In genomic region chr4:8215641-8216442, GRCh38 we compare ENCODE assay signal across 23 cellular contexts. TPM values are rescaled to one million over a fixed set of nuclear protein-coding genes. Genes with fewer than 3 reads are reported as not detected.
"Had no signal": no experiment of that assay in that cellular context is flagged by ENCODE, and none has a peak within 500 bp of the region (broad histone marks: within the 10 kb centered on the region; RNA-seq: fewer than 3 reads in every experiment).

No MANE protein-coding gene starts in this region.

- H3K9me3 Mint-ChIP-seq: activated CD4-positive, alpha-beta memory T cell treated with anti-CD3 and anti-CD28 coated beads, Interleukin-2, amount 10 ng/mL, durations not matched to agents 7 days and 5 days; activated naive CD4-positive, alpha-beta T cell treated with anti-CD3 and anti-CD28 coated beads, Interleukin-2, amount 10 ng/mL, durations not matched to agents 7 days and 5 days; activated naive CD8-positive, alpha-beta T cell treated with anti-CD3 and anti-CD28 coated beads for 36 hours; activated T-cell treated with anti-CD3 and anti-CD28 coated beads, Interleukin-2, amount 50 U/mL, for 72 hours; activated T-helper 2 cell treated with anti-CD3 and anti-CD28 coated beads, Interferon-gamma antibody, Interleukin-2, Interleukin-4, amounts not matched to agents 10 μg/mL and 5 μg/mL and 100 μg/mL, durations not matched to agents 14 hours and 24 hours and 36 hours had no signal

- H3K27ac ChIP-seq: SJCRH30, WERI-Rb-1 had no signal

- H3K27me3 Mint-ChIP-seq: activated CD4-positive, alpha-beta memory T cell treated with anti-CD3 and anti-CD28 coated beads, Interleukin-2, amount 10 ng/mL, durations not matched to agents 7 days and 5 days; activated CD4-positive, alpha-beta T cell treated with anti-CD3 and anti-CD28 coated beads for 36 hours; activated naive CD4-positive, alpha-beta T cell treated with anti-CD3 and anti-CD28 coated beads, Interleukin-2, amount 10 ng/mL, durations not matched to agents 7 days and 5 days; activated naive CD8-positive, alpha-beta T cell treated with anti-CD3 and anti-CD28 coated beads for 36 hours had no signal

- H3K27ac Mint-ChIP-seq: activated CD4-positive, alpha-beta memory T cell treated with anti-CD3 and anti-CD28 coated beads, Interleukin-2, amount 10 ng/mL, durations not matched to agents 7 days and 5 days; activated CD4-positive, alpha-beta T cell treated with anti-CD3 and anti-CD28 coated beads for 36 hours; activated naive CD4-positive, alpha-beta T cell treated with anti-CD3 and anti-CD28 coated beads, Interleukin-2, amount 10 ng/mL, durations not matched to agents 7 days and 5 days; activated naive CD8-positive, alpha-beta T cell treated with anti-CD3 and anti-CD28 coated beads for 36 hours; activated T-cell treated with anti-CD3 and anti-CD28 coated beads, Interleukin-2, amount 50 U/mL, for 72 hours; activated T-helper 2 cell treated with anti-CD3 and anti-CD28 coated beads, Interferon-gamma antibody, Interleukin-2, Interleukin-4, amounts not matched to agents 10 μg/mL and 5 μg/mL and 100 μg/mL, durations not matched to agents 14 hours and 24 hours and 36 hours had no signal

- H3K36me3 ChIP-seq: WERI-Rb-1 had no signal

- DNase-seq: activated CD4-positive, alpha-beta memory T cell treated with anti-CD3 and anti-CD28 coated beads, Interleukin-2, amount 10 ng/mL, durations not matched to agents 7 days and 5 days; activated CD4-positive, alpha-beta T cell treated with anti-CD3 and anti-CD28 coated beads for 36 hours; activated CD4-positive, alpha-beta T cell treated with anti-CD3 and anti-CD28 coated beads, Interleukin-2, amount 50 U/mL, for 1 hour; activated gamma-delta T cell treated with Interleukin-2 at 50 U/mL for 16 hours; activated naive CD4-positive, alpha-beta T cell treated with anti-CD3 and anti-CD28 coated beads, Interleukin-2, amount 10 ng/mL, durations not matched to agents 7 days and 5 days; activated naive CD8-positive, alpha-beta T cell treated with anti-CD3 and anti-CD28 coated beads for 36 hours; activated T-cell treated with anti-CD3 and anti-CD28 coated beads, Interleukin-2, amount 50 U/mL, for 72 hours; KBM-7; NCI-H1048; NCI-H1930; NCI-H2171; NCI-H2227 treated with DMSO at 0.1 percent for 48 hours; NCI-H446 treated with DMSO at 0.1 percent for 48 hours; NCI-H526; SJCRH30; SK-N-SH; T-helper 1 cell; WERI-Rb-1 had no signal

- H3K9ac ChIP-seq: SK-N-SH had no signal

- H3K4me3 Mint-ChIP-seq: activated CD4-positive, alpha-beta memory T cell treated with anti-CD3 and anti-CD28 coated beads, Interleukin-2, amount 10 ng/mL, durations not matched to agents 7 days and 5 days; activated CD4-positive, alpha-beta T cell treated with anti-CD3 and anti-CD28 coated beads for 36 hours; activated naive CD4-positive, alpha-beta T cell treated with anti-CD3 and anti-CD28 coated beads, Interleukin-2, amount 10 ng/mL, durations not matched to agents 7 days and 5 days; activated naive CD8-positive, alpha-beta T cell treated with anti-CD3 and anti-CD28 coated beads for 36 hours; activated T-cell treated with anti-CD3 and anti-CD28 coated beads, Interleukin-2, amount 50 U/mL, for 72 hours had no signal

- H3K4me3 ChIP-seq: SJCRH30 had no signal

- H3K36me3 Mint-ChIP-seq: activated naive CD4-positive, alpha-beta T cell treated with anti-CD3 and anti-CD28 coated beads, Interleukin-2, amount 10 ng/mL, durations not matched to agents 7 days and 5 days; activated naive CD8-positive, alpha-beta T cell treated with anti-CD3 and anti-CD28 coated beads for 36 hours had no signal

- H3K4me2 ChIP-seq: SK-N-SH had no signal

- H3K27me3 ChIP-seq: SJCRH30 had no signal

- ATAC-seq: activated CD4-positive, alpha-beta T cell treated with anti-CD3 and anti-CD28 coated beads for 36 hours; activated T-cell treated with anti-CD3 and anti-CD28 coated beads, Interleukin-2, amount 50 U/mL, for 72 hours had no signal

- H3K9me3 ChIP-seq: SJCRH30, SK-N-SH had no signal

RNA-seq across cellular contexts. Expression of gene HTRA3, which starts 53.7 kb away (rescaled TPM):
- total RNA-seq: activated CD4-positive, alpha-beta memory T cell treated with anti-CD3 and anti-CD28 coated beads, Interleukin-2, amount 10 ng/mL, durations not matched to agents 7 days and 5 days; activated CD4-positive, alpha-beta T cell treated with anti-CD3 and anti-CD28 coated beads for 36 hours; activated CD8-positive, alpha-beta memory T cell treated with anti-CD3 and anti-CD28 coated beads for 36 hours; activated naive CD8-positive, alpha-beta T cell treated with anti-CD3 and anti-CD28 coated beads for 36 hours; activated T-cell treated with anti-CD3 and anti-CD28 coated beads, Interleukin-2, amount 50 U/mL, for 72 hours; OCI-LY7; T-helper 2 cell treated with Interferon-gamma antibody and Interleukin-4, amounts not matched to agents 100 ng/mL and 5 ng/mL, for 36 hours had no signal

RNA-seq across cellular contexts. Expression of gene ABLIM2, which starts 57.2 kb away (rescaled TPM):
- total RNA-seq: M059J had no signal
